In genomic region chr2:29314816-29315571, GRCh38 we compare ENCODE assay signal across 8 cellular contexts.
DNase-seq lines count a peak whose midpoint lies in the region; ATAC-seq, FAIRE-seq and TF ChIP-seq lines count a peak whose summit lies in the region.

No MANE protein-coding gene starts in this region.

- no peak overlapping the region for H3K4me3 Mint-ChIP-seq in H9

- H3K9me3 ChIP-seq in H9 (ENCODE audit: control insufficient read depth, low read depth, low read length) = no peaks in the 10 kb centered on the region

- H3K4me1 Mint-ChIP-seq in H9 = peaks cover 10 to 13% of the 10 kb centered on the region in 2 experiments

- H3K14ac ChIP-seq in H9 (ENCODE audit: insufficient read depth, low read length) = no peak overlapping the region

- H3K18ac ChIP-seq in H9 (ENCODE audit: insufficient read length, low read depth, low read length) = no peak overlapping the region

- no peak for TF ChIP-seq CTCF in H9 (conservative IDR thresholded peaks at IDR 0.05)

- no peak overlapping the region for H2BK12ac ChIP-seq in H9 (ENCODE audit: insufficient read length, low read depth, low read length)

- no peak overlapping the region for H3T11ph ChIP-seq in H9 (ENCODE audit: low read length)

- no peak overlapping the region for H3K56ac ChIP-seq in H9 (ENCODE audit: insufficient read length, low read depth, low read length)

- no peaks in the 10 kb centered on the region for H3K79me1 ChIP-seq in H9 (ENCODE audit: insufficient read depth, low read depth, low read length, poor library complexity, severe bottlenecking)

- H4K8ac ChIP-seq in H9 (replicated peaks; ENCODE audit: insufficient read length, low read depth, low read length) = no peak overlapping the region

- peak; percentile 81 for ATAC-seq in GM18498 (IDR thresholded peaks at IDR 0.05; ENCODE audit: unreplicated experiment)

- no peak for FAIRE-seq in frontal cortex (lab: Jason Lieb, UNC)

- H2BK20ac ChIP-seq in H9 (ENCODE audit: low read depth, low read length, poor library complexity, severe bottlenecking) = no peak overlapping the region

- H3K79me2 ChIP-seq in H9 (ENCODE audit: insufficient read depth, low read length) = no peaks in the 10 kb centered on the region

- H3K36me3 Mint-ChIP-seq in H9 (ENCODE audit: insufficient read depth in 1 of 3, low read depth in 3 of 3) = no peaks in the 10 kb centered on the region

- no peaks in the 10 kb centered on the region for H3K23me2 ChIP-seq in H9 (ENCODE audit: insufficient read length, low read depth, low read length, poor library complexity, severe bottlenecking)

- DNase-seq in H9 = peak; percentile 33
- peak; percentile 69 for DNase-seq in NCI-H2227 (lab: John Stamatoyannopoulos, UW; ENCODE audit: unreplicated experiment)
- peak; percentile 50 for DNase-seq in activated T-cell treated with anti-CD3 and anti-CD28 coated beads for 48 hours (ENCODE audit: low read depth)
- DNase-seq in iris pigment epithelial cell (ENCODE audit: low read depth) = peak; percentile 30
- peak; percentile 18 to 46 (median 20) for DNase-seq in stimulated activated CD4-positive, alpha-beta T cell treated with anti-CD3 and anti-CD28 coated beads, TNF-alpha, amount 100 ng/mL, for 24 hours (ENCODE audit: low read depth in 3 of 3)
- DNase-seq in frontal cortex (ENCODE audit: low spot score in 2 of 2) = no peak
- no peak for DNase-seq in NCI-H128 (lab: John Stamatoyannopoulos, UW; ENCODE audit: unreplicated experiment)

- no peaks in the 10 kb centered on the region for H3K9me3 Mint-ChIP-seq in H9

- H4K91ac ChIP-seq in H9 (ENCODE audit: insufficient read length, low read depth, low read length) = no peak overlapping the region

- no peak overlapping the region for H3K9ac ChIP-seq in H9 (ENCODE audit: extremely low read depth, insufficient read length, low read length)

- H3K4ac ChIP-seq in H9 (ENCODE audit: low read depth, low read length) = no peak overlapping the region

- H3K4me2 ChIP-seq in H9 (ENCODE audit: insufficient read depth, insufficient read length, low read length) = no peak overlapping the region

- H2AFZ ChIP-seq in H9 (ENCODE audit: low read length) = no peak overlapping the region

- no peaks in the 10 kb centered on the region for H4K20me1 ChIP-seq in H9 (ENCODE audit: control insufficient read depth, insufficient read depth, insufficient read length)

- H2AK5ac ChIP-seq in H9 (ENCODE audit: insufficient read length, low read length) = no peak overlapping the region

- no peaks in the 10 kb centered on the region for H3K4me1 ChIP-seq in H9 (ENCODE audit: insufficient read depth, low read length)

- H3K27ac Mint-ChIP-seq in H9 = no peak overlapping the region

- H2BK15ac ChIP-seq in H9 (ENCODE audit: low read depth, low read length) = no peak overlapping the region

- H3K23ac ChIP-seq in H9 (ENCODE audit: insufficient read length, low read depth, low read length) = no peak overlapping the region

- H3K27ac ChIP-seq in H9 (ENCODE audit: insufficient read length, low read depth, low read length) = no peak overlapping the region

- no peaks in the 10 kb centered on the region for H3K27me3 ChIP-seq in H9 (ENCODE audit: insufficient read depth, low read length)

- H4K5ac ChIP-seq in H9 (ENCODE audit: insufficient read length, low read depth, low read length) = no peak overlapping the region

- H2BK120ac ChIP-seq in H9 (ENCODE audit: low read depth, low read length, poor library complexity, severe bottlenecking) = no peak overlapping the region

- WGBS in H9 (ENCODE audit: extremely low coverage, insufficient read length, low lambda C conversion rate) = no CpG with 5 or more reads among the region's 18 CpGs

- H2BK5ac ChIP-seq in H9 (ENCODE audit: insufficient read length, low read length) = no peak overlapping the region

- peaks cover 5% of the 10 kb centered on the region; the same call in 1 of the 2 replicates for H3K27me3 Mint-ChIP-seq in H9 (ENCODE audit: low read depth)

Comparison
In these comparisons a context has a peak if more than half of its experiments do, and no peak if none do; other contexts are left out.
1. DNase-seq: peak in H9 (single experiment), NCI-H2227 (single experiment), activated T-cell treated with anti-CD3 and anti-CD28 coated beads for 48 hours (single experiment), iris pigment epithelial cell (single experiment) and stimulated activated CD4-positive, alpha-beta T cell treated with anti-CD3 and anti-CD28 coated beads, TNF-alpha, amount 100 ng/mL, for 24 hours (3 of 3); none in frontal cortex (0 of 2) and NCI-H128 (single experiment).